In genomic region chr1:182217071-182217470, GRCh38 we compare ENCODE assay signal across 23 cellular contexts.
DNase-seq lines count a peak whose midpoint lies in the region; ATAC-seq and TF ChIP-seq lines count a peak whose summit lies in the region.
"Had no signal": no experiment of that assay in that cellular context is flagged by ENCODE, and none has a peak within 500 bp of the region (broad histone marks: within the 10 kb centered on the region; RNA-seq: fewer than 3 reads in every experiment).

No MANE protein-coding gene starts in this region.

- peak; percentile 83 for DNase-seq in EH (ENCODE audit: low read depth)
- DNase-seq in M059J (ENCODE audit: low read depth), result peak; percentile 90
- DNase-seq in epithelial cell of esophagus (ENCODE audit: low read depth), result peak; percentile 63
- DNase-seq in kidney tubule cell (ENCODE audit: low spot score), result peak; percentile 82
- no peak for DNase-seq in putamen (ENCODE audit: low spot score)
- DNase-seq in glomerular visceral epithelial cell (ENCODE audit: extremely low spot score), result no peak
- DNase-seq in stimulated activated CD4-positive, alpha-beta T cell treated with anti-CD3 and anti-CD28 coated beads, Interleukin-2, amount 100 ng/mL, for 24 hours, result no peak
- DNase-seq: activated CD4-positive, alpha-beta T cell treated with anti-CD3 and anti-CD28 coated beads, Interleukin-2, amount 50 U/mL, for 4 hours; activated naive CD8-positive, alpha-beta T cell treated with anti-CD3 and anti-CD28 coated beads, Interleukin-2, amount 10 ng/mL, durations not matched to agents 7 days and 5 days; CD4-positive, alpha-beta T cell; effector memory CD8-positive, alpha-beta T cell; GDM1; Kasumi-1; NCI-H1105 treated with DMSO at 0.1 percent for 48 hours; NCI-H510A; psoas muscle; SK-N-SH; small intestine; stimulated activated naive B cell treated with anti-CD40 and anti-IgM and Interleukin-4, amounts not matched to agents 10 μg/mL and 1 μg/mL and 100 μg/mL, for 72 hours had no signal

- TF ChIP-seq CTCF in epithelial cell of esophagus (IDR thresholded peaks at IDR 0.05; ENCODE audit: insufficient read depth, low read depth, low read length, missing control alignments), result no peak

- ATAC-seq in GM21528 (IDR thresholded peaks at IDR 0.05; ENCODE audit: low FRiP score, unreplicated experiment), result no peak
- ATAC-seq: effector memory CD8-positive, alpha-beta T cell; psoas muscle; stimulated activated naive B cell treated with anti-CD40 and anti-IgM and Interleukin-4, amounts not matched to agents 10 μg/mL and 1 μg/mL and 100 μg/mL, for 72 hours; WTC11 had no signal

- no peak overlapping the region for H3K4me3 ChIP-seq in epithelial cell of esophagus (ENCODE audit: low read length)
- H3K4me3 ChIP-seq: HAP-1, psoas muscle, thoracic aorta had no signal

Comparison
In these comparisons a context has a peak if more than half of its experiments do, and no peak if none do; other contexts are left out.
1. DNase-seq: peak in EH (single experiment), M059J (single experiment), epithelial cell of esophagus (single experiment) and kidney tubule cell (single experiment); none in putamen (single experiment), glomerular visceral epithelial cell (single experiment) and stimulated activated CD4-positive, alpha-beta T cell treated with anti-CD3 and anti-CD28 coated beads, Interleukin-2, amount 100 ng/mL, for 24 hours (0 of 2).